ENCODE assay signal across 12 cellular contexts in the genomic region with DNA sequence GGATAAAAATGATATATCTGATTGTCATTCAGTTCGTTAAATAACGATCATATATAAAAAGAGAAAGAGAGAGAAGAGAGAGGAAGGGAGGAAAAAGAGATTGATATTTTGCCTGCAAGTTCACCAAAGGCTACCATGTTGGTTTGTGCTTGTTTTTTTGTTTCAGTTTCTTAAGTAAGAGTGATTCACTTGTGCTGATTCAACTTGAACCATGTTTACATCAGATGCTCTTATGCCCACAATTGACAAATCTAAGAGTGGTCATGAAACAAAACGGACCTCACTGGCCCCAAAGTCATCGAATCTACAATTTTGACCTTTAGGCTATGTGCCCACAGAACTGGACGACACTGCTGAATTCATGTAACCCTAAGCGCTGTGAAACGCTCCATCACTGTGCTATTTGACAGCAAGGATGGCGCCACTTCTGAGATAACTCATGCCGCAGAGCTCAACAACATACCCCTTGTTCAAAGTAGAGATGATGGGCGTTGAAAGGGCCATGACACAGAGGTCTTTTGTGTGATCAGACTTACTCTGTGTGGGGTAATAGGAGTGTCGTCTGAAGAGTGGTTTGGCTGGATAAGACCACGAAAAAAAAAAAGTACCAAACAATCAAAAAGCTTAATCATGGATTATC.
A peak's percentile ranks its signal among the peaks of the same experiment; 100 is the strongest.
DNase-seq lines count a peak whose midpoint lies in the region; ATAC-seq and TF ChIP-seq lines count a peak whose summit lies in the region.
"Had no signal": no experiment of that assay in that cellular context is flagged by ENCODE, and none has a peak within 500 bp of the region (broad histone marks: within the 10 kb centered on the region; RNA-seq: fewer than 3 reads in every experiment).

No MANE protein-coding gene starts in this region.

- H2AFZ ChIP-seq in IMR-90 (replicated peaks; ENCODE audit: low read length, poor library complexity), result no peak overlapping the region
- no peak overlapping the region for H2AFZ ChIP-seq in osteoblast (ENCODE audit: low read length)
- no peak overlapping the region for H2AFZ ChIP-seq in smooth muscle cell (ENCODE audit: low read depth)

- H3K4me1 ChIP-seq in IMR-90 (ENCODE audit: control insufficient read depth, insufficient read depth, low read length) (peaks cover 21% of the 10 kb centered on the region), osteoblast (ENCODE audit: insufficient read depth, low read length) (peaks cover 52% of the 10 kb centered on the region), smooth muscle cell (ENCODE audit: low read depth) (no peaks in the 10 kb centered on the region)
- H3K4me1 ChIP-seq: gastrocnemius medialis had no signal

- H4K20me1 ChIP-seq in IMR-90 (ENCODE audit: insufficient read depth, low read length), result no peaks in the 10 kb centered on the region
- H4K20me1 ChIP-seq in osteoblast (ENCODE audit: insufficient read depth, low read length), result no peaks in the 10 kb centered on the region
- no peaks in the 10 kb centered on the region for H4K20me1 ChIP-seq in smooth muscle cell (ENCODE audit: low read depth)

- H3F3A ChIP-seq in smooth muscle cell (ENCODE audit: low read depth), result no peaks in the 10 kb centered on the region

- H4K8ac ChIP-seq in IMR-90 (ENCODE audit: low read depth in 2 of 2, low read length in 2 of 2), result peak overlapping the region; percentile 12 to 44; a peak in 1 of 4 replicates

- H3K36me3 ChIP-seq in IMR-90 (ENCODE audit: control insufficient read depth, insufficient read depth, low read length), result no peaks in the 10 kb centered on the region
- H3K36me3 ChIP-seq in osteoblast (ENCODE audit: insufficient read depth, low read length), result no peaks in the 10 kb centered on the region
- no peaks in the 10 kb centered on the region for H3K36me3 ChIP-seq in smooth muscle cell (ENCODE audit: low read depth)
- H3K36me3 ChIP-seq in H7 (replicated peaks; ENCODE audit: control insufficient read depth, insufficient read depth, low read length), result no peaks in the 10 kb centered on the region
- H3K36me3 ChIP-seq: gastrocnemius medialis, ovary had no signal

- TF ChIP-seq CTCF in IMR-90 (conservative IDR thresholded peaks at IDR 0.05; ENCODE audit: low read depth, low read length) (no peak), osteoblast (IDR thresholded peaks at IDR 0.05; ENCODE audit: extremely low read depth, low read depth, low read length) (no peak), smooth muscle cell (IDR thresholded peaks at IDR 0.05; ENCODE audit: borderline replicate concordance, insufficient read depth, poor library complexity, severe bottlenecking) (no peak)

- peak overlapping the region; percentile 25 for H3K14ac ChIP-seq in IMR-90 (replicated peaks; ENCODE audit: low read depth, low read length)

- H4K91ac ChIP-seq in IMR-90 (ENCODE audit: insufficient read depth, low read depth, low read length), result peak overlapping the region; percentile 59; the same call in 1 of the 2 replicates

- H3K4me2 ChIP-seq in IMR-90 (ENCODE audit: low read depth, low read length) (no peak overlapping the region), osteoblast (ENCODE audit: insufficient read depth, low read length) (peak overlapping the region; percentile 29), smooth muscle cell (no peak overlapping the region)

- BruUV-seq in IMR-90 (replicated peaks; lab: Mats Ljungman, UMichigan), result no TSS peak

- intact Hi-C loops in IMR-90 (cut with micrococcal nuclease), result loop anchor here (10.0 kb wide), 1 partner anchor 64 kb away; no protein-coding TSS in a partner anchor

- POLR2A ChIA-PET in IMR-90 (lab: Charles Lee; ENCODE audit: unreplicated experiment), result no interaction called here

- 74% methylated on average over 4 of the region's 12 CpGs; no CpG with 5 or more reads in 1 of the 2 experiments for WGBS in IMR-90 (ENCODE audit: extremely low coverage in 2 of 2, insufficient read length in 1 of 2), 2 experiments
- WGBS in smooth muscle cell (ENCODE audit: low lambda C conversion rate), result 92% methylated on average over 12 of the region's 12 CpGs

- peak overlapping the region; percentile 83 for H2AK5ac ChIP-seq in IMR-90 (ENCODE audit: low read depth, low read length)

- H3K18ac ChIP-seq in IMR-90 (ENCODE audit: low read depth, low read length), result peak overlapping the region; percentile 93

- no peak overlapping the region for H3K27ac ChIP-seq in IMR-90 (ENCODE audit: insufficient read depth, low read length)
- peak overlapping the region; percentile 91 for H3K27ac ChIP-seq in osteoblast (ENCODE audit: low read depth, low read length)
- H3K27ac ChIP-seq in smooth muscle cell (ENCODE audit: low read depth), result no peak overlapping the region
- H3K27ac ChIP-seq: gastrocnemius medialis, ovary had no signal

- in situ Hi-C loops in IMR-90 (cut with MboI; ENCODE audit: low sequenced_read_pairs), result no loop called here

- DNase-seq in EH (ENCODE audit: low read depth), result peak; percentile 47
- peak; percentile 66 for DNase-seq in IMR-90
- peak; percentile 68 for DNase-seq in amniotic epithelial cell (ENCODE audit: low read depth)
- no peak for DNase-seq in osteoblast (ENCODE audit: insufficient read length, low spot score, missing footprints)
- no peak for DNase-seq in pons (ENCODE audit: low spot score)
- no peak for DNase-seq in smooth muscle cell (lab: John Stamatoyannopoulos, UW; ENCODE audit: unreplicated experiment)
- no peak for DNase-seq in H7
- DNase-seq: activated CD4-positive, CD25-positive, alpha-beta regulatory T cell treated with anti-CD3 and anti-CD28 coated beads, Interleukin-2, amount 50 U/mL, for 72 hours; gastrocnemius medialis; KBM-7; NCI-H524; ovary had no signal

- H3K9me1 ChIP-seq in IMR-90 (ENCODE audit: insufficient read depth, low read length), result peaks cover 17% of the 10 kb centered on the region

- ATAC-seq in IMR-90 (ENCODE audit: low read depth), result no peak
- ATAC-seq: gastrocnemius medialis had no signal

- 0 out of 2 replicates have a peak overlapping the region, but pooled peaks have one; percentile 26 for H3K23ac ChIP-seq in IMR-90 (ENCODE audit: low read depth, low read length)

- H4K5ac ChIP-seq in IMR-90 (ENCODE audit: low read depth, low read length), result peak overlapping the region; percentile 60; the same call in 1 of the 2 replicates

- CTCF ChIA-PET in IMR-90 (lab: Yijun Ruan, JAX), result no interaction called here

- H3K56ac ChIP-seq in IMR-90 (ENCODE audit: extremely low read depth, insufficient read depth, low read length), result no peak overlapping the region

- H3K4me3 ChIP-seq in IMR-90 (ENCODE audit: insufficient read depth, low read depth, low read length), result no peak overlapping the region
- no peak overlapping the region for H3K4me3 ChIP-seq in osteoblast (ENCODE audit: insufficient read depth, low read length)
- no peak overlapping the region for H3K4me3 ChIP-seq in smooth muscle cell
- H3K4me3 ChIP-seq in H7 (ENCODE audit: insufficient read depth, low read depth, low read length), result no peak overlapping the region
- H3K4me3 ChIP-seq: gastrocnemius medialis, ovary had no signal

- TF ChIP-seq POLR2A in IMR-90 (IDR thresholded peaks at IDR 0.05; ENCODE audit: low read depth, low read length), result no peak

- peak overlapping the region; percentile 73 for H2BK120ac ChIP-seq in IMR-90 (ENCODE audit: low read depth, low read length)

- H3K9me3 ChIP-seq in IMR-90 (ENCODE audit: control insufficient read depth, insufficient read depth, low read length) (peaks cover 2% of the 10 kb centered on the region; the same call in 1 of the 2 replicates), osteoblast (ENCODE audit: low read depth, low read length) (no peaks in the 10 kb centered on the region), smooth muscle cell (replicated peaks; ENCODE audit: low read depth) (no peaks in the 10 kb centered on the region)
- H3K9me3 ChIP-seq: gastrocnemius medialis, ovary had no signal

- H3K79me2 ChIP-seq in osteoblast (ENCODE audit: insufficient read depth, low read length), result no peaks in the 10 kb centered on the region
- no peaks in the 10 kb centered on the region for H3K79me2 ChIP-seq in smooth muscle cell (ENCODE audit: low read depth)

- no peak for TF ChIP-seq RAD21 in IMR-90 (IDR thresholded peaks at IDR 0.05; ENCODE audit: low read length)

- no peak overlapping the region for H2AK9ac ChIP-seq in IMR-90 (replicated peaks; ENCODE audit: low read depth, low read length, poor library complexity)

- H3K79me1 ChIP-seq in IMR-90 (ENCODE audit: low read depth in 1 of 2, low read length in 2 of 2), result no peaks in the 10 kb centered on the region

- H3K27me3 ChIP-seq in IMR-90 (ENCODE audit: control insufficient read depth, insufficient read depth, low read length) (no peaks in the 10 kb centered on the region), osteoblast (ENCODE audit: insufficient read depth, low read length) (no peaks in the 10 kb centered on the region), smooth muscle cell (ENCODE audit: low read depth) (no peaks in the 10 kb centered on the region), H7 (ENCODE audit: control insufficient read depth, insufficient read depth, low read length) (no peaks in the 10 kb centered on the region)
- H3K27me3 ChIP-seq: gastrocnemius medialis, ovary had no signal

- peak overlapping the region; percentile 56 for H2BK15ac ChIP-seq in IMR-90 (ENCODE audit: low read depth, low read length)

- H3K9ac ChIP-seq in IMR-90 (ENCODE audit: low read depth, low read length), result no peak overlapping the region
- no peak overlapping the region for H3K9ac ChIP-seq in smooth muscle cell (ENCODE audit: low read depth)

- dilution Hi-C loops in IMR-90 (cut with HindIII; ENCODE audit: low sequenced_read_pairs, unreplicated experiment), result no loop called here

- H3K4ac ChIP-seq in IMR-90 (ENCODE audit: low read depth, low read length), result peak overlapping the region; percentile 73

- H2BK5ac ChIP-seq in IMR-90 (ENCODE audit: low read depth, low read length, poor library complexity, severe bottlenecking), result peak overlapping the region; percentile 48

- H2BK20ac ChIP-seq in IMR-90 (ENCODE audit: low read depth, low read length), result peak overlapping the region; percentile 75; the same call in 1 of the 2 replicates

TF ChIP-seq in IMR-90, 13 proteins besides CTCF, POLR2A, EP300 and RAD21:
- TF ChIP-seq CEBPB (IDR thresholded peaks at IDR 0.05; ENCODE audit: low read depth, low read length), result peak; percentile 20; the same call in 1 of the 2 replicates
- no peak for TF ChIP-seq MAFK (IDR thresholded peaks at IDR 0.05; ENCODE audit: low read depth, low read length)
- no peak for TF ChIP-seq MAZ (IDR thresholded peaks at IDR 0.05; ENCODE audit: borderline replicate concordance, low read depth, low read length)
- no peak for TF ChIP-seq MXI1 (IDR thresholded peaks at IDR 0.05; ENCODE audit: borderline replicate concordance, low read depth, low read length)
- peak; percentile 38; the same call in 1 of the 2 replicates for TF ChIP-seq FOS (IDR thresholded peaks at IDR 0.05; ENCODE audit: low read depth, low read length)

Comparison
In these comparisons a context has a peak if more than half of its experiments do, and no peak if none do; other contexts are left out.
1. DNase-seq: peak in EH (single experiment), IMR-90 (single experiment) and amniotic epithelial cell (single experiment); none in osteoblast (single experiment), pons (single experiment), smooth muscle cell (single experiment) and H7 (single experiment).